Comparison of ENCODE assay signal across 13 cellular contexts in genomic region chr2:37774976-37775907, GRCh38.
DNase-seq lines count a peak whose midpoint lies in the region; ATAC-seq and TF ChIP-seq lines count a peak whose summit lies in the region.
"Had no signal": no experiment of that assay in that cellular context is flagged by ENCODE, and none has a peak within 500 bp of the region (broad histone marks: within the 10 kb centered on the region; RNA-seq: fewer than 3 reads in every experiment).

No MANE protein-coding gene starts in this region.

- H2AFZ ChIP-seq in GM23248: no peak overlapping the region
- no peak overlapping the region for H2AFZ ChIP-seq in hepatocyte

- 62 to 65% methylated on average over 9 of the region's 9 CpGs for WGBS in GM23248 (ENCODE audit: low coverage in 1 of 2, low lambda C conversion rate in 2 of 2, missing lambda C conversion rate in 2 of 2), 2 experiments
- WGBS in hepatocyte (ENCODE audit: low lambda C conversion rate, missing lambda C conversion rate): 65% methylated on average over 7 of the region's 9 CpGs

- no peak overlapping the region for H3K4me3 Mint-ChIP-seq in WTC11

- H3K27me3 ChIP-seq in GM23248 (replicated peaks; ENCODE audit: insufficient read depth) (no peaks in the 10 kb centered on the region), hepatocyte (no peaks in the 10 kb centered on the region), skeletal muscle tissue (ENCODE audit: control insufficient read depth in 3 of 3, insufficient read depth in 3 of 3, low read length in 3 of 3) (no peaks in the 10 kb centered on the region)

- peaks cover 15% of the 10 kb centered on the region for H3K36me3 Mint-ChIP-seq in WTC11

- H4K20me1 ChIP-seq in GM23248 (ENCODE audit: insufficient read depth): no peaks in the 10 kb centered on the region
- H4K20me1 ChIP-seq in hepatocyte (ENCODE audit: insufficient read depth, poor library complexity, severe bottlenecking): no peaks in the 10 kb centered on the region

- intact Hi-C loops in left colon (cut with DNase I, micrococcal nuclease): no loop called here

- H3K27ac ChIP-seq in GM23248: peak overlapping the region; percentile 92
- H3K27ac ChIP-seq in hepatocyte: no peak overlapping the region
- peak overlapping the region; percentile 10 for H3K27ac ChIP-seq in skeletal muscle tissue (ENCODE audit: low read depth, low read length)

- H3K27ac Mint-ChIP-seq in WTC11: peak overlapping the region; percentile 54; the same call in 1 of the 2 replicates

- H3K4me3 ChIP-seq in GM23248 (0 out of 2 replicates have a peak overlapping the region, but pooled peaks have one; percentile 20), hepatocyte (no peak overlapping the region), skeletal muscle tissue (ENCODE audit: low read length in 3 of 3) (no peak overlapping the region)
- H3K4me3 ChIP-seq: HAP-1 had no signal

- DNase-seq in GM23248 (no peak), WTC11 (ENCODE audit: low spot score) (no peak), hepatocyte (ENCODE audit: low spot score) (no peak), pons (ENCODE audit: low spot score) (no peak), NOMO-1 treated with DMSO at 0.1 percent for 48 hours (lab: John Stamatoyannopoulos, UW; ENCODE audit: unreplicated experiment) (no peak), NCI-H2196 treated with DMSO at 0.1 percent for 48 hours (lab: John Stamatoyannopoulos, UW; ENCODE audit: unreplicated experiment) (no peak), left colon (no peak)
- DNase-seq: activated CD4-positive, alpha-beta T cell treated with anti-CD3 and anti-CD28 coated beads for 1 hour; activated T-cell treated with anti-CD3 and anti-CD28 coated beads, Interleukin-2, amount 50 U/mL, for 48 hours; C1 segment of cervical spinal cord; GDM1 had no signal

- H3K9me3 Mint-ChIP-seq in WTC11: peaks cover 34% of the 10 kb centered on the region

- H3F3A ChIP-seq in GM23248 (ENCODE audit: insufficient read depth): peaks cover 70% of the 10 kb centered on the region

- H3K36me3 ChIP-seq in GM23248 (ENCODE audit: low read depth) (no peaks in the 10 kb centered on the region), hepatocyte (replicated peaks; ENCODE audit: insufficient read depth, low read depth) (no peaks in the 10 kb centered on the region), skeletal muscle tissue (ENCODE audit: control insufficient read depth in 3 of 3, insufficient read depth in 3 of 3, low read length in 3 of 3) (no peaks in the 10 kb centered on the region)
- H3K36me3 ChIP-seq: HAP-1 had no signal

- no peak for TF ChIP-seq CTCF in WTC11 (IDR thresholded peaks at IDR 0.05)
- no peak for TF ChIP-seq CTCF in hepatocyte (IDR thresholded peaks at IDR 0.05; ENCODE audit: poor library complexity)

- ATAC-seq in WTC11: no peak
- ATAC-seq in left colon: no peak

- POLR2A ChIA-PET in WTC11 (lab: Charles Lee): interaction anchor here (0.7 kb wide), 1 partner anchor 105 kb away, joined by 3 read pairs; no protein-coding TSS in a partner anchor

- H3K9me3 ChIP-seq in GM23248 (ENCODE audit: low read depth) (no peaks in the 10 kb centered on the region), hepatocyte (ENCODE audit: low read depth) (no peaks in the 10 kb centered on the region), skeletal muscle tissue (ENCODE audit: control insufficient read depth in 3 of 3, low read length in 3 of 3) (no peaks in the 10 kb centered on the region)
- H3K9me3 ChIP-seq: HAP-1 had no signal

- no peaks in the 10 kb centered on the region for H3K79me2 ChIP-seq in GM23248 (ENCODE audit: insufficient read depth)
- H3K79me2 ChIP-seq in hepatocyte: no peaks in the 10 kb centered on the region

- H3K9me2 ChIP-seq in GM23248 (ENCODE audit: insufficient read depth) (no peaks in the 10 kb centered on the region), hepatocyte (replicated peaks; ENCODE audit: insufficient read depth) (no peaks in the 10 kb centered on the region)

- H3K27me3 Mint-ChIP-seq in WTC11 (ENCODE audit: low read depth): no peaks in the 10 kb centered on the region

- H3K4me1 ChIP-seq in GM23248 (ENCODE audit: insufficient read depth) (peaks cover 79% of the 10 kb centered on the region), hepatocyte (ENCODE audit: insufficient read depth) (peaks cover 29% of the 10 kb centered on the region), skeletal muscle tissue (ENCODE audit: control insufficient read depth in 3 of 3, insufficient read depth in 3 of 3, low read length in 3 of 3) (peaks cover 2 to 32% (median 12%) of the 10 kb centered on the region in 3 donors)

- H3K4me2 ChIP-seq in GM23248 (ENCODE audit: unreplicated experiment) (peak overlapping the region; percentile 60), hepatocyte (peak overlapping the region; percentile 22)

- in situ Hi-C loops in GM23248 (cut with MboI): no loop called here

- CTCF ChIA-PET in WTC11 (lab: Charles Lee): interaction anchor here (0.7 to 1.2 kb wide), 2 partner anchors 88 to 361 kb away, joined by 3 to 5 read pairs; no protein-coding TSS in a partner anchor

- H3K9ac ChIP-seq in GM23248 (peak overlapping the region; percentile 60), skeletal muscle tissue (ENCODE audit: low read depth in 1 of 3, low read length in 3 of 3) (no peak overlapping the region)

- peaks cover 15% of the 10 kb centered on the region for H3K4me1 Mint-ChIP-seq in WTC11

TF ChIP-seq in WTC11, 78 proteins besides CTCF, POLR2A, EP300 and RAD21:
- no peak for TF ChIP-seq ATF2 (CRISPR knock-in tag; IDR thresholded peaks at IDR 0.05; ENCODE audit: borderline replicate concordance, low read depth)
- TF ChIP-seq USF1 (CRISPR knock-in tag; IDR thresholded peaks at IDR 0.05): no peak
- no peak for TF ChIP-seq HMGA2 (CRISPR knock-in tag; IDR thresholded peaks at IDR 0.05)
- TF ChIP-seq ZNF281 (CRISPR knock-in tag; IDR thresholded peaks at IDR 0.05): no peak
- no peak for TF ChIP-seq RORB (CRISPR knock-in tag; IDR thresholded peaks at IDR 0.05)
TF ChIP-seq in WTC11: peak in this region for 0.
